In the genomic region with DNA sequence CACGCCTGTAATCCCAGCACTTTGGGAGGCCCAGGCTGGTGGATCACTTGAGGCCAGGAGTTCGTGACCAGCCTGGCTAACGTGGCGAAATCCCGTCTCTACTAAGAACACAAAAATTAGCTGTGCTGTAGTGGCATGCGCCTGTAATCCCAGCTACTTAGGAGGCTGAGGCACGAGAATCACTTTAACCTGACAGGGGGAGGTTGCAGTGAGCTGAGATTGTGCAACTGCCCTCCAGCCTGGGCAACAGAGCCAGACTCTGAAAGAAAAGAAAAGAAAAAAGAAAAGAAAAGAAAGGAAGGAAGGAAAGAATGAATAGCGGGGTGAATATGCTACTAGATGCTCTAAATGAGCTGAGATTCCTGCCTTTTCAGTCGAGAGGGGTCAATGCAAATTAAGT, we compare ENCODE assay signal across 15 cellular contexts. TPM values are rescaled to one million over a fixed set of nuclear protein-coding genes. Genes with fewer than 3 reads are reported as not detected.
DNase-seq lines count a peak whose midpoint lies in the region; ATAC-seq and TF ChIP-seq lines count a peak whose summit lies in the region.
"Had no signal": no experiment of that assay in that cellular context is flagged by ENCODE, and none has a peak within 500 bp of the region (broad histone marks: within the 10 kb centered on the region; RNA-seq: fewer than 3 reads in every experiment).

No MANE protein-coding gene starts in this region.

- TF ChIP-seq CTCF in chondrocyte (IDR thresholded peaks at IDR 0.05) = no peak

- peaks cover 72% of the 10 kb centered on the region for H3K4me1 Mint-ChIP-seq in activated CD8-positive, alpha-beta memory T cell treated with anti-CD3 and anti-CD28 coated beads, Interleukin-2, amount 10 ng/mL, durations not matched to agents 7 days and 5 days
- H3K4me1 Mint-ChIP-seq in T-cell (peaks cover 69% of the 10 kb centered on the region in 3 donors), chondrocyte (ENCODE audit: low read depth) (peaks cover 36% of the 10 kb centered on the region)
- H3K4me1 Mint-ChIP-seq in stimulated activated effector memory CD8-positive, alpha-beta T cell treated with anti-CD3 and anti-CD28 coated beads, Interleukin-12 subunit alpha, Interleukin-12 subunit beta, amount 100 ng/mL, for 72 hours = peaks cover 70% of the 10 kb centered on the region

- H3K4me3 Mint-ChIP-seq in activated CD8-positive, alpha-beta memory T cell treated with anti-CD3 and anti-CD28 coated beads, Interleukin-2, amount 10 ng/mL, durations not matched to agents 7 days and 5 days = peak overlapping the region; percentile 41
- H3K4me3 Mint-ChIP-seq in T-cell (peak overlapping the region in 1 of 3 donors; percentile 30), chondrocyte (ENCODE audit: unreplicated experiment) (peak overlapping the region; percentile 22)
- peak overlapping the region; percentile 46 for H3K4me3 Mint-ChIP-seq in stimulated activated effector memory CD8-positive, alpha-beta T cell treated with anti-CD3 and anti-CD28 coated beads, Interleukin-12 subunit alpha, Interleukin-12 subunit beta, amount 100 ng/mL, for 72 hours

- H3K27me3 Mint-ChIP-seq in activated CD8-positive, alpha-beta memory T cell treated with anti-CD3 and anti-CD28 coated beads, Interleukin-2, amount 10 ng/mL, durations not matched to agents 7 days and 5 days = no peaks in the 10 kb centered on the region
- H3K27me3 Mint-ChIP-seq in T-cell = peaks cover 0 to 5% of the 10 kb centered on the region in 2 donors
- H3K27me3 Mint-ChIP-seq in chondrocyte (ENCODE audit: low read depth) = peaks cover 76% of the 10 kb centered on the region

- peak overlapping the region; percentile 62 for H3K27ac Mint-ChIP-seq in activated CD8-positive, alpha-beta memory T cell treated with anti-CD3 and anti-CD28 coated beads, Interleukin-2, amount 10 ng/mL, durations not matched to agents 7 days and 5 days
- H3K27ac Mint-ChIP-seq in T-cell (peak overlapping the region; percentile 84 to 92), chondrocyte (ENCODE audit: unreplicated experiment) (no peak overlapping the region)
- H3K27ac Mint-ChIP-seq in stimulated activated effector memory CD8-positive, alpha-beta T cell treated with anti-CD3 and anti-CD28 coated beads, Interleukin-12 subunit alpha, Interleukin-12 subunit beta, amount 100 ng/mL, for 72 hours = peak overlapping the region; percentile 68

- no peak for ATAC-seq in activated CD8-positive, alpha-beta memory T cell treated with anti-CD3 and anti-CD28 coated beads, Interleukin-2, amount 10 ng/mL, durations not matched to agents 7 days and 5 days
- ATAC-seq in T-cell (replicated peaks in 1 of 4) = no peak
- no peak for ATAC-seq in stimulated activated effector memory CD8-positive, alpha-beta T cell treated with anti-CD3 and anti-CD28 coated beads, Interleukin-12 subunit alpha, Interleukin-12 subunit beta, amount 100 ng/mL, for 72 hours
- ATAC-seq in HG02642 (IDR thresholded peaks at IDR 0.05; ENCODE audit: poor library complexity, unreplicated experiment) = no peak

- POLR2A ChIA-PET in T-cell (lab: Charles Lee) = no interaction called here

- no peak for DNase-seq in activated CD8-positive, alpha-beta memory T cell treated with anti-CD3 and anti-CD28 coated beads, Interleukin-2, amount 10 ng/mL, durations not matched to agents 7 days and 5 days
- DNase-seq in activated CD8-positive, alpha-beta memory T cell treated with anti-CD3 and anti-CD28 coated beads for 24 hours = no peak
- no peak for DNase-seq in T-cell
- DNase-seq in chondrocyte (ENCODE audit: low spot score) = no peak
- DNase-seq in stimulated activated effector memory CD8-positive, alpha-beta T cell treated with anti-CD3 and anti-CD28 coated beads, Interleukin-12 subunit alpha, Interleukin-12 subunit beta, amount 100 ng/mL, for 72 hours (ENCODE audit: low spot score in 2 of 2) = no peak
- DNase-seq in activated effector memory CD4-positive, alpha-beta T cell treated with Interleukin-2 at 50 U/mL for 16 hours = no peak
- no peak for DNase-seq in COLO829 (ENCODE audit: low spot score)
- DNase-seq: DMS79 treated with DMSO at 0.1 percent for 48 hours; effector CD8-positive, alpha-beta T cell; kidney glomerular epithelial cell; NCI-H1092; NCI-H2081 treated with DMSO at 0.1 percent for 48 hours; NCI-H69; stimulated activated naive CD4-positive, alpha-beta T cell treated with Interleukin-2 at 50 U/mL for 16 hours had no signal

- CTCF ChIA-PET in activated CD8-positive, alpha-beta memory T cell treated with anti-CD3 and anti-CD28 coated beads, Interleukin-2, amount 10 ng/mL, durations not matched to agents 7 days and 5 days (lab: Charles Lee) = interaction anchor here (14.6 kb wide), 1 partner anchor 164 kb away, joined by 296 read pairs; no protein-coding TSS in a partner anchor
- CTCF ChIA-PET in T-cell (lab: Charles Lee) = interaction anchor here in 1 of 2 donors (0.5 kb wide), 1 partner anchor 58 kb away, joined by 3 read pairs; no protein-coding TSS in a partner anchor

- H3K9me3 Mint-ChIP-seq in activated CD8-positive, alpha-beta memory T cell treated with anti-CD3 and anti-CD28 coated beads, Interleukin-2, amount 10 ng/mL, durations not matched to agents 7 days and 5 days (ENCODE audit: low read depth) = no peaks in the 10 kb centered on the region
- no peaks in the 10 kb centered on the region for H3K9me3 Mint-ChIP-seq in T-cell
- no peaks in the 10 kb centered on the region for H3K9me3 Mint-ChIP-seq in chondrocyte (ENCODE audit: low read depth)
- H3K9me3 Mint-ChIP-seq in stimulated activated effector memory CD8-positive, alpha-beta T cell treated with anti-CD3 and anti-CD28 coated beads, Interleukin-12 subunit alpha, Interleukin-12 subunit beta, amount 100 ng/mL, for 72 hours = no peaks in the 10 kb centered on the region

- H3K36me3 Mint-ChIP-seq in activated CD8-positive, alpha-beta memory T cell treated with anti-CD3 and anti-CD28 coated beads, Interleukin-2, amount 10 ng/mL, durations not matched to agents 7 days and 5 days = peaks cover 81% of the 10 kb centered on the region
- H3K36me3 Mint-ChIP-seq in T-cell (peaks cover 20% of the 10 kb centered on the region), chondrocyte (ENCODE audit: low read depth) (peaks cover 11% of the 10 kb centered on the region)
- H3K36me3 Mint-ChIP-seq in stimulated activated effector memory CD8-positive, alpha-beta T cell treated with anti-CD3 and anti-CD28 coated beads, Interleukin-12 subunit alpha, Interleukin-12 subunit beta, amount 100 ng/mL, for 72 hours = peaks cover 100% of the 10 kb centered on the region

RNA-seq across cellular contexts. Expression of gene GFI1, which starts 7.1 kb away (rescaled TPM):
- 100 to 1,000 TPM in 1 of 2 experiments, 10 to 100 TPM in 1; 87.8 to 101 TPM for total RNA-seq in activated CD8-positive, alpha-beta memory T cell treated with anti-CD3 and anti-CD28 coated beads, Interleukin-2, amount 10 ng/mL, durations not matched to agents 7 days and 5 days
- total RNA-seq in T-cell (10 to 100 TPM; 13.8 to 25.7 (median 20.1) TPM), chondrocyte (0.15 TPM in 1 of 3 replicates, not detected in the others)

Comparison
In these comparisons a context has a peak if more than half of its experiments do, and no peak if none do; other contexts are left out.
1. RNA of gene GFI1, which starts 7.1 kb away (total RNA-seq): 87.8 to 101 TPM in activated CD8-positive, alpha-beta memory T cell treated with anti-CD3 and anti-CD28 coated beads, Interleukin-2, amount 10 ng/mL, durations not matched to agents 7 days and 5 days and 13.8 to 25.7 TPM in T-cell; 0.15 TPM in chondrocyte; every median in the first group is over 10 times any median in the second.